12 cellular contexts compared by ENCODE assay signal in genomic region chr17:50731575-50732460, GRCh38. TPM values are rescaled to one million over a fixed set of nuclear protein-coding genes. Genes with fewer than 3 reads are reported as not detected.
DNase-seq lines count a peak whose midpoint lies in the region; ATAC-seq and TF ChIP-seq lines count a peak whose summit lies in the region.
"Had no signal": no experiment of that assay in that cellular context is flagged by ENCODE, and none has a peak within 500 bp of the region (broad histone marks: within the 10 kb centered on the region; RNA-seq: fewer than 3 reads in every experiment).

No MANE protein-coding gene starts in this region.

- H3K9me2 ChIP-seq in hepatocyte (replicated peaks; ENCODE audit: insufficient read depth): no peaks in the 10 kb centered on the region

- H3K9ac ChIP-seq in neural progenitor cell: no peak overlapping the region

- H3K36me3 ChIP-seq in heart right ventricle (peaks cover 0 to 5% (median 0%) of the 10 kb centered on the region in 9 donors), hepatocyte (replicated peaks; ENCODE audit: insufficient read depth, low read depth) (no peaks in the 10 kb centered on the region), stomach (peaks cover 0 to 5% (median 0%) of the 10 kb centered on the region in 4 donors), neural progenitor cell (peaks cover 3% of the 10 kb centered on the region)

- 69 to 75% methylated on average over 7 of the region's 7 CpGs for WGBS in heart right ventricle, 2 donors
- WGBS in hepatocyte (ENCODE audit: low lambda C conversion rate, missing lambda C conversion rate): 68% methylated on average over 7 of the region's 7 CpGs
- WGBS in stomach, 5 donors: 51 to 62% (median 54%) methylated on average over 7 of the region's 7 CpGs

- peaks cover 100% of the 10 kb centered on the region for H3K79me2 ChIP-seq in hepatocyte
- peaks cover 100% of the 10 kb centered on the region for H3K79me2 ChIP-seq in neural progenitor cell (ENCODE audit: low read depth)

- H3K27me3 Mint-ChIP-seq in activated CD4-positive, alpha-beta memory T cell treated with anti-CD3 and anti-CD28 coated beads for 36 hours: no peaks in the 10 kb centered on the region
- H3K27me3 Mint-ChIP-seq in neural progenitor cell (ENCODE audit: insufficient read depth, low read depth): peaks cover 9% of the 10 kb centered on the region

- TF ChIP-seq CTCF in heart right ventricle (IDR thresholded peaks at IDR 0.05) (no peak), hepatocyte (IDR thresholded peaks at IDR 0.05; ENCODE audit: poor library complexity) (no peak), stomach (IDR thresholded peaks at IDR 0.05) (no peak), neural progenitor cell (IDR thresholded peaks at IDR 0.05) (no peak)

- H3K27me3 ChIP-seq in heart right ventricle: no peaks in the 10 kb centered on the region
- no peaks in the 10 kb centered on the region for H3K27me3 ChIP-seq in hepatocyte
- H3K27me3 ChIP-seq in stomach: no peaks in the 10 kb centered on the region
- H3K27me3 ChIP-seq in neural progenitor cell: no peaks in the 10 kb centered on the region

- intact Hi-C loops in left ventricle myocardium superior (cut with micrococcal nuclease) (no loop called here), heart right ventricle (cut with DNase I) (no loop called here), stomach (cut with DNase I; ENCODE audit: low total_unique reads) (no loop called here)
- intact Hi-C loops in activated CD4-positive, alpha-beta memory T cell treated with anti-CD3 and anti-CD28 coated beads for 36 hours (cut with micrococcal nuclease): no loop called here

- ATAC-seq in left ventricle myocardium superior (peak; percentile 12), heart right ventricle (no peak), HG03039 (IDR thresholded peaks at IDR 0.05; ENCODE audit: unreplicated experiment) (no peak)

- H3K9me3 Mint-ChIP-seq in activated CD4-positive, alpha-beta memory T cell treated with anti-CD3 and anti-CD28 coated beads for 36 hours: no peaks in the 10 kb centered on the region
- no peaks in the 10 kb centered on the region for H3K9me3 Mint-ChIP-seq in neural progenitor cell
- H3K9me3 Mint-ChIP-seq: nephron had no signal

- H3K27ac ChIP-seq in heart right ventricle: peak overlapping the region in 1 of 10 donors; percentile 41
- H3K27ac ChIP-seq in hepatocyte: no peak overlapping the region
- H3K27ac ChIP-seq in stomach: peak overlapping the region in 3 of 5 donors; percentile 46 to 71 (median 49)
- no peak overlapping the region for H3K27ac ChIP-seq in neural progenitor cell

- POLR2A ChIA-PET in activated CD4-positive, alpha-beta memory T cell treated with anti-CD3 and anti-CD28 coated beads for 36 hours (lab: Charles Lee): no interaction called here

- TF ChIP-seq POLR2A in stomach (IDR thresholded peaks at IDR 0.05): no peak

- H3K9me3 ChIP-seq in heart right ventricle (no peaks in the 10 kb centered on the region), hepatocyte (ENCODE audit: low read depth) (no peaks in the 10 kb centered on the region), stomach (no peaks in the 10 kb centered on the region), neural progenitor cell (ENCODE audit: low read depth) (no peaks in the 10 kb centered on the region)

- H3K4me1 ChIP-seq in heart right ventricle (peaks cover 5 to 83% (median 55%) of the 10 kb centered on the region in 9 donors), hepatocyte (ENCODE audit: insufficient read depth) (peaks cover 10% of the 10 kb centered on the region), stomach (peaks cover 40 to 99% (median 75%) of the 10 kb centered on the region in 4 donors), neural progenitor cell (peaks cover 3% of the 10 kb centered on the region)

- CTCF ChIA-PET in activated CD4-positive, alpha-beta memory T cell treated with anti-CD3 and anti-CD28 coated beads for 36 hours (lab: Charles Lee): no interaction called here

- DNase-seq in left ventricle myocardium superior: no peak
- DNase-seq in heart right ventricle: no peak
- DNase-seq in activated CD4-positive, alpha-beta memory T cell treated with anti-CD3 and anti-CD28 coated beads for 36 hours: no peak
- DNase-seq in hepatocyte (ENCODE audit: low spot score): no peak
- DNase-seq in stomach: no peak
- no peak for DNase-seq in neural progenitor cell (ENCODE audit: low spot score)
- no peak for DNase-seq in COR-L47 (lab: John Stamatoyannopoulos, UW)
- DNase-seq: cerebellar nuclear complex, EL, NCI-H2171 had no signal

- H3K4me3 ChIP-seq in heart right ventricle: no peak overlapping the region
- no peak overlapping the region for H3K4me3 ChIP-seq in hepatocyte
- no peak overlapping the region for H3K4me3 ChIP-seq in stomach
- no peak overlapping the region for H3K4me3 ChIP-seq in neural progenitor cell

- H3F3A ChIP-seq in neural progenitor cell (ENCODE audit: low read depth): peaks cover 8% of the 10 kb centered on the region

- peaks cover 1% of the 10 kb centered on the region for H3K36me3 Mint-ChIP-seq in activated CD4-positive, alpha-beta memory T cell treated with anti-CD3 and anti-CD28 coated beads for 36 hours
- H3K36me3 Mint-ChIP-seq in neural progenitor cell: peaks cover 10% of the 10 kb centered on the region

- H3K4me1 Mint-ChIP-seq in activated CD4-positive, alpha-beta memory T cell treated with anti-CD3 and anti-CD28 coated beads for 36 hours (ENCODE audit: low read depth): peaks cover 64% of the 10 kb centered on the region
- peaks cover 4% of the 10 kb centered on the region for H3K4me1 Mint-ChIP-seq in neural progenitor cell

- H3K27ac Mint-ChIP-seq in activated CD4-positive, alpha-beta memory T cell treated with anti-CD3 and anti-CD28 coated beads for 36 hours: peak overlapping the region; percentile 9
- no peak overlapping the region for H3K27ac Mint-ChIP-seq in neural progenitor cell

- H4K20me1 ChIP-seq in hepatocyte (ENCODE audit: insufficient read depth, poor library complexity, severe bottlenecking) (peaks cover 100% of the 10 kb centered on the region), neural progenitor cell (ENCODE audit: low read depth) (peaks cover 100% of the 10 kb centered on the region)

- H3K4me2 ChIP-seq in hepatocyte: peak overlapping the region; percentile 11
- no peak overlapping the region for H3K4me2 ChIP-seq in neural progenitor cell

- no peak for TF ChIP-seq EP300 in stomach (IDR thresholded peaks at IDR 0.05)

- no peak overlapping the region for H2AFZ ChIP-seq in hepatocyte
- H2AFZ ChIP-seq in neural progenitor cell (replicated peaks): no peak overlapping the region

- no peak overlapping the region for H3K4me3 Mint-ChIP-seq in activated CD4-positive, alpha-beta memory T cell treated with anti-CD3 and anti-CD28 coated beads for 36 hours
- no peak overlapping the region for H3K4me3 Mint-ChIP-seq in neural progenitor cell
- H3K4me3 Mint-ChIP-seq: nephron had no signal

RNA-seq across cellular contexts. Expression of gene LUC7L3, which starts 12.4 kb away (rescaled TPM):
- total RNA-seq in left ventricle myocardium superior (53.3 TPM), heart right ventricle (10 to 100 TPM; 35.7 to 63.9 (median 46.8) TPM), hepatocyte (56.4 and 56.9 TPM in 2 replicates), stomach (100 to 1,000 TPM; 170 to 429 (median 221) TPM), neural progenitor cell (ENCODE audit: low replicate concordance) (245 and 374 TPM in 2 replicates)
- polyA plus RNA-seq in heart right ventricle (100 to 1,000 TPM in 1 of 2 donors, 10 to 100 TPM in 1; 33.7 to 188 TPM), hepatocyte (156 and 256 TPM in 2 replicates), stomach (1,000 to 10,000 TPM in 1 of 3 donors, 100 to 1,000 TPM in 1, 10 to 100 TPM in 1; 63.4 to 1,211 (median 106) TPM)
- 100 to 1,000 TPM; 120 to 137 TPM for total RNA-seq in activated CD4-positive, alpha-beta memory T cell treated with anti-CD3 and anti-CD28 coated beads for 36 hours

RNA-seq across cellular contexts. Expression of gene ANKRD40, which starts 24.1 kb away (rescaled TPM):
- total RNA-seq in left ventricle myocardium superior (54.4 TPM), heart right ventricle (10 to 100 TPM; 39.0 to 56.8 (median 43.6) TPM), hepatocyte (28.1 and 30.8 TPM in 2 replicates), stomach (10 to 100 TPM in 4 of 5 donors, 1 to 10 TPM in 1; 7.5 to 36.6 (median 23.2) TPM), neural progenitor cell (ENCODE audit: low replicate concordance) (50.6 and 53.4 TPM in 2 replicates)
- polyA plus RNA-seq in heart right ventricle (10 to 100 TPM; 18.2 to 20.6 TPM), hepatocyte (10.3 and 11.4 TPM in 2 replicates), stomach (10 to 100 TPM in 2 of 3 donors, 1 to 10 TPM in 1; 8.3 to 18.8 (median 16.0) TPM)
- total RNA-seq in activated CD4-positive, alpha-beta memory T cell treated with anti-CD3 and anti-CD28 coated beads for 36 hours: 10 to 100 TPM; 27.4 to 27.8 TPM

RNA-seq across cellular contexts. Expression of gene ANKRD40CL, which starts 35.5 kb away (rescaled TPM):
- total RNA-seq in left ventricle myocardium superior: not detected
- not detected for total RNA-seq in heart right ventricle
- polyA plus RNA-seq in heart right ventricle: not detected
- total RNA-seq in activated CD4-positive, alpha-beta memory T cell treated with anti-CD3 and anti-CD28 coated beads for 36 hours: not detected
- total RNA-seq in hepatocyte: 3.3 and 4.2 TPM in 2 replicates
- polyA plus RNA-seq in hepatocyte: 2.8 and 3.9 TPM in 2 replicates
- total RNA-seq in stomach: 10 to 100 TPM in 1 of 5 donors, 1 to 10 TPM in 2, not detected in 2; 1.4 to 19.4 (median 2.8) TPM
- 1 to 10 TPM in 1 of 3 donors, under 1 TPM in 1, not detected in 1; 0.40 to 7.0 TPM for polyA plus RNA-seq in stomach
- total RNA-seq in neural progenitor cell (ENCODE audit: low replicate concordance): not detected in 2 replicates

Comparison
In these comparisons a context has a peak if more than half of its experiments do, and no peak if none do; other contexts are left out.
1. H3K27ac ChIP-seq: peak in stomach (3 of 5); none in hepatocyte (single experiment) and neural progenitor cell (single experiment).